1 cellular context compared by ENCODE assay signal in genomic region chr6:138504764-138505689, GRCh38.
TF ChIP-seq lines count a peak whose summit lies in the region.

No MANE protein-coding gene starts in this region.

TF ChIP-seq in HepG2, 621 proteins besides CTCF, POLR2A, EP300 and RAD21 (continued from another document and continues in another):
- TF ChIP-seq ZSCAN5A (CRISPR knock-in tag; IDR thresholded peaks at IDR 0.05; ENCODE audit: borderline replicate concordance): peak; percentile 32; the same call in 1 of the 2 replicates
- no peak for TF ChIP-seq ZNF235 (CRISPR knock-in tag; IDR thresholded peaks at IDR 0.05; ENCODE audit: borderline replicate concordance)
- TF ChIP-seq TCF12 (IDR thresholded peaks at IDR 0.05): no peak
- TF ChIP-seq TCF12 (CRISPR knock-in tag; IDR thresholded peaks at IDR 0.05): no peak
- no peak for TF ChIP-seq ZNF276 (CRISPR knock-in tag; IDR thresholded peaks at IDR 0.05; ENCODE audit: low read depth)
- no peak for TF ChIP-seq FOXA1 (IDR thresholded peaks at IDR 0.05)
- peak; percentile 64; the same call in 1 of the 2 replicates for TF ChIP-seq FOXA1 (CRISPR knock-in tag; IDR thresholded peaks at IDR 0.05)
- TF ChIP-seq ZNF501 (CRISPR knock-in tag; IDR thresholded peaks at IDR 0.05): no peak
- no peak for TF ChIP-seq ATF7 (IDR thresholded peaks at IDR 0.05)
- no peak for TF ChIP-seq ATF7 (CRISPR knock-in tag; IDR thresholded peaks at IDR 0.05)
- no peak for TF ChIP-seq NCOA2 (CRISPR knock-in tag; IDR thresholded peaks at IDR 0.05)
- 0 out of 2 replicates have a peak, but pooled peaks have one; percentile 17 for TF ChIP-seq MYC (CRISPR knock-in tag; IDR thresholded peaks at IDR 0.05; ENCODE audit: borderline replicate concordance)
- peak; percentile 57; the same call in 1 of the 2 replicates for TF ChIP-seq ZNF281 (CRISPR knock-in tag; IDR thresholded peaks at IDR 0.05; ENCODE audit: borderline replicate concordance)
- no peak for TF ChIP-seq TOPORS (CRISPR knock-in tag; IDR thresholded peaks at IDR 0.05)
- 0 out of 2 replicates have a peak, but pooled peaks have one; percentile 47 for TF ChIP-seq IRF1 (CRISPR knock-in tag; IDR thresholded peaks at IDR 0.05; ENCODE audit: low read depth)
- TF ChIP-seq HNF4G (IDR thresholded peaks at IDR 0.05; ENCODE audit: borderline replicate concordance, low read depth, low read length): no peak
- TF ChIP-seq HNF4G (CRISPR knock-in tag; IDR thresholded peaks at IDR 0.05; ENCODE audit: borderline replicate concordance, low read depth): no peak
- no peak for TF ChIP-seq ZBTB2 (CRISPR knock-in tag; IDR thresholded peaks at IDR 0.05; ENCODE audit: low read depth)
- TF ChIP-seq CREB1 (IDR thresholded peaks at IDR 0.05): no peak
- TF ChIP-seq CREB1 (CRISPR knock-in tag; IDR thresholded peaks at IDR 0.05): 0 out of 2 replicates have a peak, but pooled peaks have one; percentile 19
- TF ChIP-seq ZNF775 (CRISPR knock-in tag; IDR thresholded peaks at IDR 0.05; ENCODE audit: borderline replicate concordance): no peak
- TF ChIP-seq ZNF703 (CRISPR knock-in tag; IDR thresholded peaks at IDR 0.05; ENCODE audit: borderline replicate concordance): no peak
- TF ChIP-seq JUND (CRISPR knock-in tag; IDR thresholded peaks at IDR 0.05): no peak
- TF ChIP-seq ZNF710 (CRISPR knock-in tag; IDR thresholded peaks at IDR 0.05; ENCODE audit: borderline replicate concordance): peak; percentile 51; the same call in 1 of the 2 replicates
- 0 out of 2 replicates have a peak, but pooled peaks have one; percentile 18 for TF ChIP-seq ZNF503 (CRISPR knock-in tag; IDR thresholded peaks at IDR 0.05)
- no peak for TF ChIP-seq PHF21A (CRISPR knock-in tag; IDR thresholded peaks at IDR 0.05)
- no peak for TF ChIP-seq KLF16 (CRISPR knock-in tag; IDR thresholded peaks at IDR 0.05)
- peak; percentile 92 for TF ChIP-seq FOSL2 (CRISPR knock-in tag; IDR thresholded peaks at IDR 0.05)
- no peak for TF ChIP-seq TBL1XR1 (IDR thresholded peaks at IDR 0.05; ENCODE audit: borderline replicate concordance, low read length, partially characterized antibody)
- TF ChIP-seq FOXJ3 (CRISPR knock-in tag; IDR thresholded peaks at IDR 0.05; ENCODE audit: borderline replicate concordance): 0 out of 2 replicates have a peak, but pooled peaks have one; percentile 16
- TF ChIP-seq SMC3 (IDR thresholded peaks at IDR 0.05; ENCODE audit: low read length): no peak
- TF ChIP-seq ZFP1 (CRISPR knock-in tag; IDR thresholded peaks at IDR 0.05): no peak
- no peak for TF ChIP-seq CCAR2 (optimal IDR thresholded peaks at IDR 0.05; ENCODE audit: low read depth, low read length)
- no peak for TF ChIP-seq ZNF264 (CRISPR knock-in tag; IDR thresholded peaks at IDR 0.05)
- TF ChIP-seq ZNF383 (CRISPR knock-in tag; IDR thresholded peaks at IDR 0.05; ENCODE audit: borderline replicate concordance): 0 out of 2 replicates have a peak, but pooled peaks have one; percentile 38
- peak; percentile 67; the same call in 1 of the 2 replicates for TF ChIP-seq ZNF121 (CRISPR knock-in tag; IDR thresholded peaks at IDR 0.05)
- no peak for TF ChIP-seq ZNF878 (CRISPR knock-in tag; IDR thresholded peaks at IDR 0.05)
- TF ChIP-seq HOXA9 (CRISPR knock-in tag; IDR thresholded peaks at IDR 0.05; ENCODE audit: borderline replicate concordance): no peak
- no peak for TF ChIP-seq HNRNPL (IDR thresholded peaks at IDR 0.05; ENCODE audit: low read depth, low read length)
- TF ChIP-seq ZNF598 (CRISPR knock-in tag; IDR thresholded peaks at IDR 0.05; ENCODE audit: borderline replicate concordance): no peak
- no peak for TF ChIP-seq ZFAT (CRISPR knock-in tag; conservative IDR thresholded peaks at IDR 0.05)
- no peak for TF ChIP-seq ZNF232 (CRISPR knock-in tag; IDR thresholded peaks at IDR 0.05; ENCODE audit: borderline replicate concordance)
- TF ChIP-seq KIAA2018 (CRISPR knock-in tag; IDR thresholded peaks at IDR 0.05; ENCODE audit: borderline replicate concordance): no peak
- no peak for TF ChIP-seq ZNF44 (CRISPR knock-in tag; IDR thresholded peaks at IDR 0.05)
